ENCODE assay signal across 26 cellular contexts in genomic region chr7:145691377-145691914, GRCh38.
"Had no signal": no experiment of that assay in that cellular context is flagged by ENCODE, and none has a peak within 500 bp of the region (broad histone marks: within the 10 kb centered on the region; RNA-seq: fewer than 3 reads in every experiment).

No MANE protein-coding gene starts in this region.

- H3K4me1 Mint-ChIP-seq: immature natural killer cell had no signal

- H3K27ac ChIP-seq: colonic mucosa, epithelial cell of prostate, esophagus squamous epithelium, gastrocnemius medialis, hepatocyte, left lung, lower lobe of right lung had no signal

- H3K4me2 ChIP-seq: hepatocyte had no signal

- H3K27me3 ChIP-seq: colonic mucosa, esophagus squamous epithelium, gastrocnemius medialis, hepatocyte, left lung had no signal

- H3K4me3 Mint-ChIP-seq: dendritic cell treated with granulocyte-macrophage colony-stimulating factor and Interleukin-4, amounts not matched to agents 40 ng/mL and 50 ng/mL, for 4 days; effector memory CD8-positive, alpha-beta T cell; endodermal cell; immature natural killer cell had no signal

- H3K4me3 ChIP-seq: colonic mucosa, esophagus squamous epithelium, gastrocnemius medialis, hepatocyte, left lung, lower lobe of right lung had no signal

- H3K4me1 ChIP-seq: colonic mucosa, esophagus squamous epithelium, gastrocnemius medialis, left lung, lower lobe of right lung had no signal

- H3K27ac Mint-ChIP-seq: dendritic cell treated with granulocyte-macrophage colony-stimulating factor and Interleukin-4, amounts not matched to agents 40 ng/mL and 50 ng/mL, for 4 days; effector memory CD8-positive, alpha-beta T cell; immature natural killer cell had no signal

- H2AFZ ChIP-seq: hepatocyte had no signal

- H3K36me3 ChIP-seq: colonic mucosa, esophagus squamous epithelium, gastrocnemius medialis, left lung, lower lobe of right lung had no signal

- DNase-seq: cerebellar nuclear complex; colonic mucosa; cortex of kidney; effector CD8-positive, alpha-beta T cell; effector memory CD8-positive, alpha-beta T cell; endodermal cell; erythroblast; esophagus squamous epithelium; foreskin fibroblast; foreskin melanocyte; gastrocnemius medialis; glutamatergic neuron; head of caudate nucleus; hypothalamus; immature natural killer cell; islet precursor cell; kidney; kidney glomerular epithelial cell; left lung; lower lobe of right lung; mesendoderm; midbrain had no signal

- H3K27me3 Mint-ChIP-seq: dendritic cell treated with granulocyte-macrophage colony-stimulating factor and Interleukin-4, amounts not matched to agents 40 ng/mL and 50 ng/mL, for 4 days; effector memory CD8-positive, alpha-beta T cell had no signal

- ATAC-seq: effector memory CD8-positive, alpha-beta T cell; esophagus mucosa; gastrocnemius medialis; left lung; lower lobe of right lung had no signal

- H3K9me3 ChIP-seq: colonic mucosa, esophagus squamous epithelium, gastrocnemius medialis, lower lobe of right lung had no signal
